In the genomic region with DNA sequence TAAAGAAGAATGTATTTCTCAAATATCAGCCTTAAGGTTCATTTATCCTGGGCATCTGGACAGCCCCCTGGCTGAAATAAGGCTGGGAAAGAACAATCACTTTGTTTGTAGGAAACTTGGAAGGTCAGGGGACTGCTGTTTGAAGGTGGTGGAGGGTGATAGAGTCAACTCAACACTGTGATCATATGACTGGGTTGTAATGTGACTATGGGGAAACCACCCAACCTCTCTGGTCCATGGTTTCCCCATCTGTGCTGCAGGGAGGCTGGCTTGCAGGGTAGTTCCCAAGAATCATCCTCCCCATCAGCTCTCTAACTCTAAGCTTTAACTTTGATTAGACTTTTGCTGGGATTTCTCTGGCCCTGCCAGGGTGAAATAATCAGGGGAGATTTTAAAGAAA, we compare ENCODE assay signal across 15 cellular contexts. TPM values are rescaled to one million over a fixed set of nuclear protein-coding genes. Genes with fewer than 3 reads are reported as not detected.
DNase-seq lines count a peak whose midpoint lies in the region; ATAC-seq and TF ChIP-seq lines count a peak whose summit lies in the region.
"Had no signal": no experiment of that assay in that cellular context is flagged by ENCODE, and none has a peak within 500 bp of the region (broad histone marks: within the 10 kb centered on the region; RNA-seq: fewer than 3 reads in every experiment).

No MANE protein-coding gene starts in this region.

- DNase-seq in H9, result no peak
- no peak for DNase-seq in neural crest cell (ENCODE audit: low read depth, low spot score)
- DNase-seq in HT-29 (ENCODE audit: low spot score), result no peak
- no peak for DNase-seq in NCI-H1092 (lab: John Stamatoyannopoulos, UW)
- DNase-seq: activated naive CD8-positive, alpha-beta T cell treated with anti-CD3 and anti-CD28 coated beads, Interleukin-2, amount 10 ng/mL, durations not matched to agents 7 days and 5 days; cerebellar nuclear complex; left ventricle myocardium inferior; NCI-H2171; stomach had no signal

- no peak overlapping the region for H2AK5ac ChIP-seq in H9 (ENCODE audit: insufficient read length, low read length)

- no peak overlapping the region for H2AFZ ChIP-seq in H9 (ENCODE audit: low read length)

- H4K20me1 ChIP-seq in H9 (ENCODE audit: control insufficient read depth, insufficient read depth, insufficient read length), result no peaks in the 10 kb centered on the region

- H3K9me3 Mint-ChIP-seq in H9, result no peaks in the 10 kb centered on the region
- no peaks in the 10 kb centered on the region for H3K9me3 Mint-ChIP-seq in neural crest cell
- H3K9me3 Mint-ChIP-seq: activated naive CD8-positive, alpha-beta T cell treated with anti-CD3 and anti-CD28 coated beads, Interleukin-2, amount 10 ng/mL, durations not matched to agents 7 days and 5 days; nephron had no signal

- peak; percentile 72 for ATAC-seq in GM18907 (IDR thresholded peaks at IDR 0.05; ENCODE audit: unreplicated experiment)
- ATAC-seq in HG03565 (IDR thresholded peaks at IDR 0.05; ENCODE audit: unreplicated experiment), result peak; percentile 56
- ATAC-seq in HG02970 (IDR thresholded peaks at IDR 0.05; ENCODE audit: low FRiP score, unreplicated experiment), result no peak

- no peak overlapping the region for H3K9ac ChIP-seq in H9 (ENCODE audit: extremely low read depth, insufficient read length, low read length)

- H3K79me1 ChIP-seq in H9 (ENCODE audit: insufficient read depth, low read depth, low read length, poor library complexity, severe bottlenecking), result no peaks in the 10 kb centered on the region

- H3K4ac ChIP-seq in H9 (ENCODE audit: low read depth, low read length), result no peak overlapping the region

- H2BK15ac ChIP-seq in H9 (ENCODE audit: low read depth, low read length), result no peak overlapping the region

- H3K27me3 ChIP-seq in H9 (ENCODE audit: insufficient read depth, low read length), result no peaks in the 10 kb centered on the region
- H3K27me3 ChIP-seq: stomach had no signal

- no peaks in the 10 kb centered on the region for H3K9me3 ChIP-seq in H9 (ENCODE audit: control insufficient read depth, low read depth, low read length)
- H3K9me3 ChIP-seq: left ventricle myocardium inferior, stomach had no signal

- H3K27me3 Mint-ChIP-seq in H9 (ENCODE audit: low read depth), result peaks cover 8% of the 10 kb centered on the region
- no peaks in the 10 kb centered on the region for H3K27me3 Mint-ChIP-seq in neural crest cell (ENCODE audit: low read depth)
- H3K27me3 Mint-ChIP-seq: activated naive CD8-positive, alpha-beta T cell treated with anti-CD3 and anti-CD28 coated beads, Interleukin-2, amount 10 ng/mL, durations not matched to agents 7 days and 5 days had no signal

- H2BK12ac ChIP-seq in H9 (ENCODE audit: insufficient read length, low read depth, low read length), result no peak overlapping the region

- H3K4me2 ChIP-seq in H9 (ENCODE audit: insufficient read depth, insufficient read length, low read length), result no peak overlapping the region

- H3K36me3 Mint-ChIP-seq in H9 (ENCODE audit: insufficient read depth in 1 of 3, low read depth in 3 of 3), result no peaks in the 10 kb centered on the region
- no peaks in the 10 kb centered on the region for H3K36me3 Mint-ChIP-seq in neural crest cell (ENCODE audit: low read depth)

- H3K27ac Mint-ChIP-seq in H9, result no peak overlapping the region; a peak in 1 of 7 replicates
- peak overlapping the region; percentile 66 for H3K27ac Mint-ChIP-seq in neural crest cell (ENCODE audit: unreplicated experiment)
- H3K27ac Mint-ChIP-seq: activated naive CD8-positive, alpha-beta T cell treated with anti-CD3 and anti-CD28 coated beads, Interleukin-2, amount 10 ng/mL, durations not matched to agents 7 days and 5 days; nephron had no signal

- no peak overlapping the region for H4K91ac ChIP-seq in H9 (ENCODE audit: insufficient read length, low read depth, low read length)

- H3K4me3 Mint-ChIP-seq in H9 (no peak overlapping the region), neural crest cell (no peak overlapping the region)
- H3K4me3 Mint-ChIP-seq: activated naive CD8-positive, alpha-beta T cell treated with anti-CD3 and anti-CD28 coated beads, Interleukin-2, amount 10 ng/mL, durations not matched to agents 7 days and 5 days; nephron had no signal

- H4K8ac ChIP-seq in H9 (replicated peaks; ENCODE audit: insufficient read length, low read depth, low read length), result no peak overlapping the region

- H3K14ac ChIP-seq in H9 (ENCODE audit: insufficient read depth, low read length), result no peak overlapping the region

- H2BK5ac ChIP-seq in H9 (ENCODE audit: insufficient read length, low read length), result no peak overlapping the region

- peak overlapping the region; percentile 42 for H2BK120ac ChIP-seq in H9 (ENCODE audit: low read depth, low read length, poor library complexity, severe bottlenecking)

- no peak overlapping the region for H3T11ph ChIP-seq in H9 (ENCODE audit: low read length)

- H3K4me1 ChIP-seq in H9 (ENCODE audit: insufficient read depth, low read length), result no peaks in the 10 kb centered on the region
- H3K4me1 ChIP-seq: left ventricle myocardium inferior, stomach had no signal

- no peaks in the 10 kb centered on the region for H3K79me2 ChIP-seq in H9 (ENCODE audit: insufficient read depth, low read length)

- no peaks in the 10 kb centered on the region for H3K23me2 ChIP-seq in H9 (ENCODE audit: insufficient read length, low read depth, low read length, poor library complexity, severe bottlenecking)

- H3K56ac ChIP-seq in H9 (ENCODE audit: insufficient read length, low read depth, low read length), result no peak overlapping the region

- H3K4me1 Mint-ChIP-seq in H9 (peaks cover 5 to 8% of the 10 kb centered on the region in 2 experiments), neural crest cell (peaks cover 24% of the 10 kb centered on the region)
- H3K4me1 Mint-ChIP-seq: activated naive CD8-positive, alpha-beta T cell treated with anti-CD3 and anti-CD28 coated beads, Interleukin-2, amount 10 ng/mL, durations not matched to agents 7 days and 5 days had no signal

- no peak overlapping the region for H3K18ac ChIP-seq in H9 (ENCODE audit: insufficient read length, low read depth, low read length)

- H4K5ac ChIP-seq in H9 (ENCODE audit: insufficient read length, low read depth, low read length), result no peak overlapping the region

- no peak overlapping the region for H3K23ac ChIP-seq in H9 (ENCODE audit: insufficient read length, low read depth, low read length)

- TF ChIP-seq CTCF in H9 (conservative IDR thresholded peaks at IDR 0.05) (no peak), neural crest cell (conservative IDR thresholded peaks at IDR 0.05) (no peak)

- no peak overlapping the region for H2BK20ac ChIP-seq in H9 (ENCODE audit: low read depth, low read length, poor library complexity, severe bottlenecking)

- H3K27ac ChIP-seq in H9 (ENCODE audit: insufficient read length, low read depth, low read length), result no peak overlapping the region
- H3K27ac ChIP-seq: left ventricle myocardium inferior, SK-N-MC, stomach had no signal

RNA-seq across cellular contexts. Expression of a gene that starts 10.0 kb away (rescaled TPM):
- total RNA-seq in H9 (2021), result not detected in 2 replicates
- total RNA-seq in neural crest cell, result 0.27 and 0.35 TPM in 2 replicates
- total RNA-seq in HT-29 (2014; rRNA removed; shearing (Covaris generic)), result not detected in 2 replicates
- total RNA-seq: activated naive CD8-positive, alpha-beta T cell treated with anti-CD3 and anti-CD28 coated beads, Interleukin-2, amount 10 ng/mL, durations not matched to agents 7 days and 5 days; esophagus mucosa had no signal
